1 cellular context compared by ENCODE assay signal in genomic region chr20:2738734-2739398, GRCh38.
TF ChIP-seq lines count a peak whose summit lies in the region.

No MANE protein-coding gene starts in this region.

TF ChIP-seq in H1, 55 proteins besides CTCF, POLR2A, EP300 and RAD21 (continued from another document):
- TF ChIP-seq JUN (IDR thresholded peaks at IDR 0.05; ENCODE audit: low read depth, low read length), result no peak
- TF ChIP-seq ZNF274 (IDR thresholded peaks at IDR 0.05; ENCODE audit: borderline replicate concordance, extremely low read depth, low read length), result no peak
- no peak for TF ChIP-seq NRF1 (IDR thresholded peaks at IDR 0.05; ENCODE audit: low read depth, low read length)
- no peak for TF ChIP-seq HDAC2 (IDR thresholded peaks at IDR 0.05; ENCODE audit: borderline replicate concordance in 1 of 2, low read depth in 2 of 2, low read length in 2 of 2)
- no peak for TF ChIP-seq ATF2 (IDR thresholded peaks at IDR 0.05; ENCODE audit: low read length)
- TF ChIP-seq BCL11A (IDR thresholded peaks at IDR 0.05; ENCODE audit: low read depth in 2 of 2, low read length in 2 of 2), result no peak
- no peak for TF ChIP-seq GTF2F1 (IDR thresholded peaks at IDR 0.05; ENCODE audit: borderline replicate concordance, low read depth, low read length)
- no peak for TF ChIP-seq TAF1 (IDR thresholded peaks at IDR 0.05; ENCODE audit: low read depth, low read length)
- TF ChIP-seq MAX (IDR thresholded peaks at IDR 0.05), result no peak
TF ChIP-seq in H1: peak in this region for 0.
